Comparison of ENCODE assay signal across 1 cellular context in genomic region chr1:38310079-38310478, GRCh38.
TF ChIP-seq lines count a peak whose summit lies in the region.

No MANE protein-coding gene starts in this region.

TF ChIP-seq in HEK293T, 16 proteins besides CTCF, POLR2A, EP300 and RAD21 (continued from another document):
- no peak for TF ChIP-seq SP1 (IDR thresholded peaks at IDR 0.05)
- no peak for TF ChIP-seq ZNF384 (IDR thresholded peaks at IDR 0.05)
